ENCODE assay signal across 8 cellular contexts in genomic region chr17:43546317-43547188, GRCh38. TPM values are rescaled to one million over a fixed set of nuclear protein-coding genes. Genes with fewer than 3 reads are reported as not detected.
DNase-seq lines count a peak whose midpoint lies in the region; ATAC-seq and TF ChIP-seq lines count a peak whose summit lies in the region.

ETV4 (minus strand) TSS chr17:43546340; CDS start chr17:43545617, 723 bp downstream.

- H3K36me3 Mint-ChIP-seq in activated CD4-positive, alpha-beta memory T cell treated with anti-CD3 and anti-CD28 coated beads for 36 hours, result peaks cover 1% of the 10 kb centered on the region

- intact Hi-C loops in activated CD4-positive, alpha-beta memory T cell treated with anti-CD3 and anti-CD28 coated beads for 36 hours (cut with micrococcal nuclease), result no loop called here
- intact Hi-C loops in lower leg skin (cut with DNase I; ENCODE audit: low total_unique reads), result no loop called here

- TF ChIP-seq CTCF in AG09319 (IDR thresholded peaks at IDR 0.05; ENCODE audit: low read depth, low read length) (no peak), lower leg skin (IDR thresholded peaks at IDR 0.05) (no peak)

- POLR2A ChIA-PET in activated CD4-positive, alpha-beta memory T cell treated with anti-CD3 and anti-CD28 coated beads for 36 hours (lab: Charles Lee), result interaction anchor here (0.6 to 0.7 kb wide), 2 partner anchors 50 to 178 kb away, joined by 3 read pairs; no protein-coding TSS in a partner anchor

- H3K27me3 Mint-ChIP-seq in activated CD4-positive, alpha-beta memory T cell treated with anti-CD3 and anti-CD28 coated beads for 36 hours, result peaks cover 54% of the 10 kb centered on the region

- peaks cover 19% of the 10 kb centered on the region for H3K4me1 Mint-ChIP-seq in activated CD4-positive, alpha-beta memory T cell treated with anti-CD3 and anti-CD28 coated beads for 36 hours (ENCODE audit: low read depth)

- DNase-seq in AG09319 (ENCODE audit: extremely low read depth, low read depth) (peak; percentile 76), GM19240 (ENCODE audit: insufficient read length, low spot score) (peak; percentile 92), NCI-H748 (lab: John Stamatoyannopoulos, UW; ENCODE audit: unreplicated experiment) (peak; percentile 92), ecto neural progenitor cell (ENCODE audit: low spot score) (peak; percentile 99), lower leg skin (ENCODE audit: low spot score in 2 of 2) (peak; percentile 90 to 98)
- peak; percentile 95 for DNase-seq in activated CD4-positive, alpha-beta memory T cell treated with anti-CD3 and anti-CD28 coated beads for 36 hours
- DNase-seq in stimulated activated CD4-positive, alpha-beta T cell treated with anti-CD3 and anti-CD28 coated beads, Interleukin-4, amount 100 ng/mL, for 1 hour, result peak; percentile 92

- no peaks in the 10 kb centered on the region for H3K9me3 Mint-ChIP-seq in activated CD4-positive, alpha-beta memory T cell treated with anti-CD3 and anti-CD28 coated beads for 36 hours

- ATAC-seq in HG03460 (IDR thresholded peaks at IDR 0.05; ENCODE audit: unreplicated experiment), result peak; percentile 70

- WGBS in lower leg skin, 2 donors, result 0 to 1% methylated on average over 47 of the region's 47 CpGs

- peak within 1 kb of the TSS; percentile 18 for H3K4me3 ChIP-seq in lower leg skin (ENCODE audit: low read depth, poor library complexity, severe bottlenecking)

- CTCF ChIA-PET in activated CD4-positive, alpha-beta memory T cell treated with anti-CD3 and anti-CD28 coated beads for 36 hours (lab: Charles Lee), result interaction anchor here (1.4 to 1.7 kb wide), 5 partner anchors 29 to 153 kb away, joined by 4 to 7 read pairs (median 4); partner anchors contain the start of gene DHX8

- TF ChIP-seq POLR2A in lower leg skin (IDR thresholded peaks at IDR 0.05), result no peak

- peak within 1 kb of the TSS; percentile 87 for H3K4me3 Mint-ChIP-seq in activated CD4-positive, alpha-beta memory T cell treated with anti-CD3 and anti-CD28 coated beads for 36 hours

- H3K27ac Mint-ChIP-seq in activated CD4-positive, alpha-beta memory T cell treated with anti-CD3 and anti-CD28 coated beads for 36 hours, result no peak within 1 kb of the TSS

RNA-seq across cellular contexts. Expression of gene ETV4, which starts in this region (rescaled TPM):
- total RNA-seq in activated CD4-positive, alpha-beta memory T cell treated with anti-CD3 and anti-CD28 coated beads for 36 hours, result 1 to 10 TPM; 2.7 to 4.2 TPM
- total RNA-seq in lower leg skin, result 1 to 10 TPM; 3.7 to 8.8 (median 6.5) TPM

Comparison
In these comparisons a context has a peak if more than half of its experiments do, and no peak if none do; other contexts are left out.
1. Peak in every context shown above with its lines: DNase-seq, ATAC-seq and H3K4me3 ChIP-seq.